1 cellular context compared by ENCODE assay signal in the genomic region with DNA sequence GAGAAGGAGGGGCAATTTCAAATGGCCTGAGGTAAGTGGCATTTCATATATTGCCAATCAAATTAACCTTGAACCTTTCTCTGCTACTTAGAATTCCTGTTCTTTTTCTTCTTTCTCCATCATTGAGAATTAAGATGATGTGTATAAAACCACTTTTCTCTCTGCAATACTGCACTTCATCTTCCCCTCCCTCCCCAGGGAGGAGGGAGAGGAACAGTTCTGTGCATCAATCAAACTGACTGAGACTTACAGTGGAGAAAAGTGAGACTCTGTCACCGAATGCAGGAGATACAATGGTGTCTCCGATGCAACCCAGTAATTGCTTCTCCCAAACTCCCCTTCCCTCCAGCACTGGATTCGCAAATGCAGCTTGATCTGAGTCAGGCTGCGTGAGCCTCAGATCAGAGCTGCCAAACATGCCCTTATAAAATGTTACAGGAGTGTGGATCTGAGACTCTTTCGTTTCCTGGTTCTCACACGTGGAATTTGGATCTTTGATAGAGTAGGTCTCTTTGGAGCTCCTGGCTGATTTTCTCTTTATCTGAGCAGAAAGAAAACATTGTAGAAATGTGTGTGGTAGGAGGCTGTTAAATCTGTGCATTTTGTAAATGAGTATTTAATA.
TF ChIP-seq lines count a peak whose summit lies in the region.

No MANE protein-coding gene starts in this region.

TF ChIP-seq in GM23338, 12 proteins besides CTCF, POLR2A, EP300 and RAD21 (continued from another document):
- TF ChIP-seq, protein P1, sequence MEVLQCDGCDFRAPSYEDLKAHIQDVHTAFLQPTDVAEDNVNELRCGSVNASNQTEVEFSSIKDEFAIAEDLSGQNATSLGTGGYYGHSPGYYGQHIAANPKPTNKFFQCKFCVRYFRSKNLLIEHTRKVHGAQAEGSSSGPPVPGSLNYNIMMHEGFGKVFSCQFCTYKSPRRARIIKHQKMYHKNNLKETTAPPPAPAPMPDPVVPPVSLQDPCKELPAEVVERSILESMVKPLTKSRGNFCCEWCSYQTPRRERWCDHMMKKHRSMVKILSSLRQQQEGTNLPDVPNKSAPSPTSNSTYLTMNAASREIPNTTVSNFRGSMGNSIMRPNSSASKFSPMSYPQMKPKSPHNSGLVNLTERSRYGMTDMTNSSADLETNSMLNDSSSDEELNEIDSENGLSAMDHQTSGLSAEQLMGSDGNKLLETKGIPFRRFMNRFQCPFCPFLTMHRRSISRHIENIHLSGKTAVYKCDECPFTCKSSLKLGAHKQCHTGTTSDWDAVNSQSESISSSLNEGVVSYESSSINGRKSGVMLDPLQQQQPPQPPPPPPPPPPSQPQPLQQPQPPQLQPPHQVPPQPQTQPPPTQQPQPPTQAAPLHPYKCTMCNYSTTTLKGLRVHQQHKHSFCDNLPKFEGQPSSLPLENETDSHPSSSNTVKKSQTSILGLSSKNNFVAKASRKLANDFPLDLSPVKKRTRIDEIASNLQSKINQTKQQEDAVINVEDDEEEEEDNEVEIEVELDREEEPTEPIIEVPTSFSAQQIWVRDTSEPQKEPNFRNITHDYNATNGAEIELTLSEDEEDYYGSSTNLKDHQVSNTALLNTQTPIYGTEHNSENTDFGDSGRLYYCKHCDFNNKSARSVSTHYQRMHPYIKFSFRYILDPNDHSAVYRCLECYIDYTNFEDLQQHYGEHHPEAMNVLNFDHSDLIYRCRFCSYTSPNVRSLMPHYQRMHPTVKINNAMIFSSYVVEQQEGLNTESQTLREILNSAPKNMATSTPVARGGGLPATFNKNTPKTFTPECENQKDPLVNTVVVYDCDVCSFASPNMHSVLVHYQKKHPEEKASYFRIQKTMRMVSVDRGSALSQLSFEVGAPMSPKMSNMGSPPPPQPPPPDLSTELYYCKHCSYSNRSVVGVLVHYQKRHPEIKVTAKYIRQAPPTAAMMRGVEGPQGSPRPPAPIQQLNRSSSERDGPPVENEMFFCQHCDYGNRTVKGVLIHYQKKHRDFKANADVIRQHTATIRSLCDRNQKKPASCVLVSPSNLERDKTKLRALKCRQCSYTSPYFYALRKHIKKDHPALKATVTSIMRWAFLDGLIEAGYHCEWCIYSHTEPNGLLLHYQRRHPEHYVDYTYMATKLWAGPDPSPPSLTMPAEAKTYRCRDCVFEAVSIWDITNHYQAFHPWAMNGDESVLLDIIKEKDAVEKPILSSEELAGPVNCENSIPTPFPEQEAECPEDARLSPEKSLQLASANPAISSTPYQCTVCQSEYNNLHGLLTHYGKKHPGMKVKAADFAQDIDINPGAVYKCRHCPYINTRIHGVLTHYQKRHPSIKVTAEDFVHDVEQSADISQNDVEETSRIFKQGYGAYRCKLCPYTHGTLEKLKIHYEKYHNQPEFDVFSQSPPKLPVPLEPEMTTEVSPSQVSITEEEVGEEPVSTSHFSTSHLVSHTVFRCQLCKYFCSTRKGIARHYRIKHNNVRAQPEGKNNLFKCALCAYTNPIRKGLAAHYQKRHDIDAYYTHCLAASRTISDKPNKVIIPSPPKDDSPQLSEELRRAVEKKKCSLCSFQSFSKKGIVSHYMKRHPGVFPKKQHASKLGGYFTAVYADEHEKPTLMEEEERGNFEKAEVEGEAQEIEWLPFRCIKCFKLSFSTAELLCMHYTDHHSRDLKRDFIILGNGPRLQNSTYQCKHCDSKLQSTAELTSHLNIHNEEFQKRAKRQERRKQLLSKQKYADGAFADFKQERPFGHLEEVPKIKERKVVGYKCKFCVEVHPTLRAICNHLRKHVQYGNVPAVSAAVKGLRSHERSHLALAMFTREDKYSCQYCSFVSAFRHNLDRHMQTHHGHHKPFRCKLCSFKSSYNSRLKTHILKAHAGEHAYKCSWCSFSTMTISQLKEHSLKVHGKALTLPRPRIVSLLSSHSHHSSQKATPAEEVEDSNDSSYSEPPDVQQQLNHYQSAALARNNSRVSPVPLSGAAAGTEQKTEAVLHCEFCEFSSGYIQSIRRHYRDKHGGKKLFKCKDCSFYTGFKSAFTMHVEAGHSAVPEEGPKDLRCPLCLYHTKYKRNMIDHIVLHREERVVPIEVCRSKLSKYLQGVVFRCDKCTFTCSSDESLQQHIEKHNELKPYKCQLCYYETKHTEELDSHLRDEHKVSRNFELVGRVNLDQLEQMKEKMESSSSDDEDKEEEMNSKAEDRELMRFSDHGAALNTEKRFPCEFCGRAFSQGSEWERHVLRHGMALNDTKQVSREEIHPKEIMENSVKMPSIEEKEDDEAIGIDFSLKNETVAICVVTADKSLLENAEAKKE (CRISPR knock-in tag; IDR thresholded peaks at IDR 0.05): no peak
- TF ChIP-seq ZNF331 (CRISPR knock-in tag; IDR thresholded peaks at IDR 0.05; ENCODE audit: low read depth): no peak
- TF ChIP-seq, protein P2, sequence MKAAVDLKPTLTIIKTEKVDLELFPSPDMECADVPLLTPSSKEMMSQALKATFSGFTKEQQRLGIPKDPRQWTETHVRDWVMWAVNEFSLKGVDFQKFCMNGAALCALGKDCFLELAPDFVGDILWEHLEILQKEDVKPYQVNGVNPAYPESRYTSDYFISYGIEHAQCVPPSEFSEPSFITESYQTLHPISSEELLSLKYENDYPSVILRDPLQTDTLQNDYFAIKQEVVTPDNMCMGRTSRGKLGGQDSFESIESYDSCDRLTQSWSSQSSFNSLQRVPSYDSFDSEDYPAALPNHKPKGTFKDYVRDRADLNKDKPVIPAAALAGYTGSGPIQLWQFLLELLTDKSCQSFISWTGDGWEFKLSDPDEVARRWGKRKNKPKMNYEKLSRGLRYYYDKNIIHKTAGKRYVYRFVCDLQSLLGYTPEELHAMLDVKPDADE (IDR thresholded peaks at IDR 0.05): no peak
- TF ChIP-seq STAT1 (IDR thresholded peaks at IDR 0.05; ENCODE audit: unreplicated experiment): no peak
TF ChIP-seq in GM23338: peak in this region for 0.
